ENCODE assay signal across 12 cellular contexts in genomic region chr10:50636576-50636975, GRCh38. TPM values are rescaled to one million over a fixed set of nuclear protein-coding genes. Genes with fewer than 3 reads are reported as not detected.
DNase-seq lines count a peak whose midpoint lies in the region; ATAC-seq and TF ChIP-seq lines count a peak whose summit lies in the region.
"Had no signal": no experiment of that assay in that cellular context is flagged by ENCODE, and none has a peak within 500 bp of the region (broad histone marks: within the 10 kb centered on the region; RNA-seq: fewer than 3 reads in every experiment).

No MANE protein-coding gene starts in this region.

- CTCF ChIA-PET in activated CD4-positive, alpha-beta memory T cell treated with anti-CD3 and anti-CD28 coated beads for 36 hours (lab: Charles Lee) = interaction anchor here (1.0 to 2.2 kb wide), 4 partner anchors 11 to 205 kb away, joined by 3 to 11 read pairs (median 6); partner anchors contain the start of gene SGMS1
- CTCF ChIA-PET in mammary epithelial cell (lab: Charles Lee; ENCODE audit: low non-redundant PET) = no interaction called here

- dilution Hi-C loops in mammary epithelial cell (cut with HindIII; ENCODE audit: low sequenced_read_pairs) = no loop called here

- in situ Hi-C loops in mammary epithelial cell (cut with MboI; ENCODE audit: low sequenced_read_pairs in 2 of 2) = no loop called here

- H3K4me3 Mint-ChIP-seq in activated CD4-positive, alpha-beta memory T cell treated with anti-CD3 and anti-CD28 coated beads for 36 hours = no peak overlapping the region

- no peaks in the 10 kb centered on the region for H3K79me2 ChIP-seq in mammary epithelial cell (ENCODE audit: insufficient read depth, low read length)

- peak; percentile 8 for ATAC-seq in HG02973 (IDR thresholded peaks at IDR 0.05; ENCODE audit: unreplicated experiment)

- no peak overlapping the region for H3K9ac ChIP-seq in mammary epithelial cell (ENCODE audit: insufficient read depth, low read length)

- TF ChIP-seq CTCF in mammary epithelial cell (conservative IDR thresholded peaks at IDR 0.05 in 1 of 2, IDR thresholded peaks at IDR 0.05 in 1 of 2; ENCODE audit: extremely low read depth in 1 of 2, insufficient read depth in 1 of 2, low read depth in 1 of 2, low read length in 2 of 2) (no peak), stomach (IDR thresholded peaks at IDR 0.05) (no peak)

- no peaks in the 10 kb centered on the region for H3K27me3 ChIP-seq in mammary epithelial cell (ENCODE audit: insufficient read depth, low read length)
- no peaks in the 10 kb centered on the region for H3K27me3 ChIP-seq in stomach
- H3K27me3 ChIP-seq: suprapubic skin had no signal

- no peaks in the 10 kb centered on the region for H3K36me3 ChIP-seq in mammary epithelial cell (ENCODE audit: insufficient read depth, low read length)
- no peaks in the 10 kb centered on the region for H3K36me3 ChIP-seq in stomach
- H3K36me3 ChIP-seq: suprapubic skin had no signal

- no peaks in the 10 kb centered on the region for H4K20me1 ChIP-seq in mammary epithelial cell (ENCODE audit: insufficient read depth, low read length)

- H3K27ac Mint-ChIP-seq in activated CD4-positive, alpha-beta memory T cell treated with anti-CD3 and anti-CD28 coated beads for 36 hours = peak overlapping the region; percentile 10

- intact Hi-C loops in activated CD4-positive, alpha-beta memory T cell treated with anti-CD3 and anti-CD28 coated beads for 36 hours (cut with micrococcal nuclease) = loop anchor here (1.0 to 5.0 kb wide), 5 partner anchors 11 to 1061 kb away; partner anchors contain the start of gene CSTF2T
- intact Hi-C loops in mammary epithelial cell (cut with micrococcal nuclease) (no loop called here), stomach (cut with DNase I; ENCODE audit: low total_unique reads) (no loop called here)

- H3K4me2 ChIP-seq in mammary epithelial cell (ENCODE audit: insufficient read depth, low read depth, low read length) = no peak overlapping the region

- no peaks in the 10 kb centered on the region for H3K36me3 Mint-ChIP-seq in activated CD4-positive, alpha-beta memory T cell treated with anti-CD3 and anti-CD28 coated beads for 36 hours

- peak; percentile 21 for DNase-seq in activated naive CD4-positive, alpha-beta T cell treated with Interleukin-2 at 50 U/mL for 16 hours
- no peak for DNase-seq in activated naive CD4-positive, alpha-beta T cell treated with anti-CD3 and anti-CD28 coated beads, Interleukin-2, amount 50 U/mL, for 16 hours
- peak; percentile 44 for DNase-seq in activated CD4-positive, alpha-beta memory T cell treated with anti-CD3 and anti-CD28 coated beads for 36 hours
- peak; percentile 12 for DNase-seq in stimulated activated naive CD4-positive, alpha-beta T cell treated with Interleukin-2 at 50 U/mL for 16 hours (lab: John Stamatoyannopoulos, UW)
- no peak for DNase-seq in mammary epithelial cell
- no peak for DNase-seq in islet precursor cell
- DNase-seq in stomach = no peak
- DNase-seq: H7, Kasumi-1, NCI-H526 had no signal

- no TSS peak for BruUV-seq in mammary epithelial cell (replicated peaks; lab: Mats Ljungman, UMichigan)

- H3K9me3 ChIP-seq in mammary epithelial cell (replicated peaks; ENCODE audit: insufficient read depth, low read length) (no peaks in the 10 kb centered on the region), stomach (no peaks in the 10 kb centered on the region)
- H3K9me3 ChIP-seq: suprapubic skin had no signal

- WGBS in mammary epithelial cell (ENCODE audit: low coverage, missing lambda C conversion rate) = 97% methylated on average over 3 of the region's 3 CpGs
- WGBS in stomach, 5 donors = 51 to 64% (median 58%) methylated on average over 3 of the region's 3 CpGs

- peaks cover 33% of the 10 kb centered on the region for H3K4me1 Mint-ChIP-seq in activated CD4-positive, alpha-beta memory T cell treated with anti-CD3 and anti-CD28 coated beads for 36 hours (ENCODE audit: low read depth)

- peaks cover 10% of the 10 kb centered on the region for H3K4me1 ChIP-seq in mammary epithelial cell (ENCODE audit: insufficient read depth, low read length)
- no peaks in the 10 kb centered on the region for H3K4me1 ChIP-seq in stomach
- H3K4me1 ChIP-seq: suprapubic skin had no signal

- POLR2A ChIA-PET in activated CD4-positive, alpha-beta memory T cell treated with anti-CD3 and anti-CD28 coated beads for 36 hours (lab: Charles Lee) = interaction anchor here (0.9 to 2.9 kb wide), 9 partner anchors 12 to 205 kb away, joined by 3 to 12 read pairs (median 7); partner anchors contain the start of gene SGMS1

- H3K9me3 Mint-ChIP-seq in activated CD4-positive, alpha-beta memory T cell treated with anti-CD3 and anti-CD28 coated beads for 36 hours = no peaks in the 10 kb centered on the region

- TF ChIP-seq POLR2A in stomach (IDR thresholded peaks at IDR 0.05) = no peak

- H2AFZ ChIP-seq in mammary epithelial cell (ENCODE audit: low read depth, low read length) = no peak overlapping the region

- H3K4me3 ChIP-seq in mammary epithelial cell (replicated peaks in 1 of 3; ENCODE audit: insufficient read depth in 1 of 3, low read depth in 2 of 3, low read length in 3 of 3) = no peak overlapping the region
- H3K4me3 ChIP-seq in stomach = no peak overlapping the region
- H3K4me3 ChIP-seq: suprapubic skin had no signal

- no peak for TF ChIP-seq EP300 in stomach (IDR thresholded peaks at IDR 0.05)

- no peak overlapping the region for H3K27ac ChIP-seq in mammary epithelial cell (ENCODE audit: insufficient read depth, low read depth, low read length)
- H3K27ac ChIP-seq in stomach = no peak overlapping the region
- H3K27ac ChIP-seq: suprapubic skin had no signal

- peaks cover 35% of the 10 kb centered on the region for H3K27me3 Mint-ChIP-seq in activated CD4-positive, alpha-beta memory T cell treated with anti-CD3 and anti-CD28 coated beads for 36 hours

RNA-seq across cellular contexts. Expression of gene SGMS1, which starts 12.8 kb away (rescaled TPM):
- 1 to 10 TPM; 6.8 to 7.2 TPM for total RNA-seq in activated CD4-positive, alpha-beta memory T cell treated with anti-CD3 and anti-CD28 coated beads for 36 hours
- total RNA-seq in mammary epithelial cell (10 to 100 TPM; 24.9 to 37.3 TPM), stomach (100 to 1,000 TPM in 2 of 5 donors, 10 to 100 TPM in 3; 24.6 to 229 (median 75.5) TPM)
- polyA plus RNA-seq in mammary epithelial cell (12.6 TPM), stomach (1 to 10 TPM; 6.2 to 7.8 (median 7.0) TPM)
- 16.0 TPM for polyA minus RNA-seq in mammary epithelial cell

Comparison
In these comparisons a context has a peak if more than half of its experiments do, and no peak if none do; other contexts are left out.
1. DNase-seq: peak in activated naive CD4-positive, alpha-beta T cell treated with Interleukin-2 at 50 U/mL for 16 hours (single experiment), activated CD4-positive, alpha-beta memory T cell treated with anti-CD3 and anti-CD28 coated beads for 36 hours (single experiment) and stimulated activated naive CD4-positive, alpha-beta T cell treated with Interleukin-2 at 50 U/mL for 16 hours (single experiment); none in activated naive CD4-positive, alpha-beta T cell treated with anti-CD3 and anti-CD28 coated beads, Interleukin-2, amount 50 U/mL, for 16 hours (single experiment), mammary epithelial cell (single experiment), islet precursor cell (single experiment) and stomach (single experiment).